ENCODE assay signal across 28 cellular contexts in the genomic region with DNA sequence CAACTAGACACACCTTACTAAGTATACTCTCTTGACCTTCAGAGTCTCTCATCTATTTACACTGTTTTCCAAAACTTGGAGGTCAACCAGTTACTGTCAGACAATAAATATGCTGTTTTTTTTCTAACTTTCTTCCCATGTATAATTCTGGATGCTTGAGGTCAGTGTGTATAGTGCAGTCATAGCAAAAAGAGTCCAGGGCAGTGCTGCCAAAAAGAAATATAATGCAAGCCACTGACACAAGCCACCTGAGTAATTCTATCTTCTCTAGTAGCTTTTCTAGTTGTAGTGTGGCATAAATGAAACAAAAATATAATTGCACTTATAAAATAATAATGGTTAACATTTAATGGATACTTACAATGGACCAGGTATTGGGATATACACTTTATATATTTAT. TPM values are rescaled to one million over a fixed set of nuclear protein-coding genes. Genes with fewer than 3 reads are reported as not detected.
"Had no signal": no experiment of that assay in that cellular context is flagged by ENCODE, and none has a peak within 500 bp of the region (broad histone marks: within the 10 kb centered on the region; RNA-seq: fewer than 3 reads in every experiment).

No MANE protein-coding gene starts in this region.

- H3K4me3 ChIP-seq: coronary artery, dorsolateral prefrontal cortex, gastroesophageal sphincter, heart right ventricle had no signal

- DNase-seq: activated CD4-positive, alpha-beta T cell treated with anti-CD3 and anti-CD28 coated beads for 1 hour; activated CD4-positive, alpha-beta T cell treated with anti-CD3 and anti-CD28 coated beads for 4 hours; activated CD4-positive, alpha-beta T cell treated with anti-CD3 and anti-CD28 coated beads, Interleukin-2, amount 10 ng/mL, durations not matched to agents 7 days and 5 days; activated CD4-positive, alpha-beta T cell treated with anti-CD3 and anti-CD28 coated beads, Interleukin-2, amount 50 U/mL, for 48 hours; activated CD8-positive, alpha-beta memory T cell treated with anti-CD3 and anti-CD28 coated beads for 24 hours; activated CD8-positive, alpha-beta T cell treated with anti-CD3 and anti-CD28 coated beads for 36 hours; activated effector memory CD4-positive, alpha-beta T cell treated with Interleukin-2 at 50 U/mL for 16 hours; activated gamma-delta T cell treated with Interleukin-2 at 50 U/mL for 16 hours; activated naive CD4-positive, alpha-beta T cell treated with anti-CD3 and anti-CD28 coated beads, Interleukin-2, amount 50 U/mL, for 16 hours; activated naive CD4-positive, alpha-beta T cell treated with Interleukin-2 at 50 U/mL for 16 hours; activated T-cell treated with anti-CD3 and anti-CD28 coated beads, Interleukin-2, amount 50 U/mL, for 4 hours; amniotic stem cell; anterior cingulate cortex; brain microvascular endothelial cell; dorsolateral prefrontal cortex; effector memory CD4-positive, alpha-beta T cell; endodermal cell; heart right ventricle; T-helper 2 cell had no signal

- H3K36me3 ChIP-seq: brain microvascular endothelial cell, gastroesophageal sphincter, heart right ventricle had no signal

- H3K9me3 ChIP-seq: gastroesophageal sphincter, heart right ventricle had no signal

- H3K27me3 ChIP-seq: brain microvascular endothelial cell, gastroesophageal sphincter, heart right ventricle had no signal

- ATAC-seq: activated CD8-positive, alpha-beta T cell treated with anti-CD3 and anti-CD28 coated beads for 36 hours; activated T-cell treated with anti-CD3 and anti-CD28 coated beads, Interleukin-2, amount 50 U/mL, for 4 hours; activated T-helper 17 cell treated with anti-CD3 and anti-CD28 coated beads, Interleukin-2, amount 50 U/mL, for 72 hours; esophagus mucosa; gastroesophageal sphincter; heart right ventricle; WTC11 had no signal

- H3K4me1 ChIP-seq: foreskin keratinocyte, heart right ventricle had no signal

- H3K27ac ChIP-seq: brain microvascular endothelial cell, coronary artery, dorsolateral prefrontal cortex, foreskin keratinocyte, heart right ventricle had no signal

RNA-seq across cellular contexts. Expression of a gene that starts 21.6 kb away (rescaled TPM):
- total RNA-seq: activated CD4-positive, alpha-beta T cell treated with anti-CD3 and anti-CD28 coated beads, Interleukin-2, amount 10 ng/mL, durations not matched to agents 7 days and 5 days; activated CD8-positive, alpha-beta T cell treated with anti-CD3 and anti-CD28 coated beads for 36 hours; activated T-cell treated with anti-CD3 and anti-CD28 coated beads, Interleukin-2, amount 50 U/mL, for 4 hours; activated T-helper 17 cell treated with anti-CD3 and anti-CD28 coated beads, Interleukin-2, amount 50 U/mL, for 72 hours; bronchial epithelial cell; epithelial cell of proximal tubule; esophagus mucosa; foreskin keratinocyte; T-helper 1 cell treated with Interleukin-12 subunit alpha and Interleukin-12 subunit beta and Interleukin-4 antibody, amounts not matched to agents 30 ng/mL and 1 ng/mL, for 36 hours had no signal
- polyA plus RNA-seq: foreskin keratinocyte had no signal
